In genomic region chr17:80261895-80262279, GRCh38 we compare ENCODE assay signal across 8 cellular contexts. TPM values are rescaled to one million over a fixed set of nuclear protein-coding genes. Genes with fewer than 3 reads are reported as not detected.
A peak's percentile ranks its signal among the peaks of the same experiment; 100 is the strongest.
DNase-seq lines count a peak whose midpoint lies in the region; ATAC-seq, FAIRE-seq and TF ChIP-seq lines count a peak whose summit lies in the region.

No MANE protein-coding gene starts in this region.

- H3K36me3 ChIP-seq in bronchial epithelial cell (ENCODE audit: control insufficient read depth, insufficient read depth, low read length) = peaks cover 8% of the 10 kb centered on the region
- H3K36me3 ChIP-seq in vagina = no peaks in the 10 kb centered on the region

- peak overlapping the region; percentile 95 for H3K27ac Mint-ChIP-seq in stimulated activated naive CD8-positive, alpha-beta T cell treated with anti-CD3 and anti-CD28 coated beads, Interleukin-15, Interleukin-2, amounts not matched to agents 100 ng/mL and 50 ng/mL, for 24 hours

- intact Hi-C loops in vagina (cut with DNase I) = loop anchor here (10.0 kb wide), 1 partner anchor 117 kb away; the partner anchor contains the start of gene EIF4A3

- peak overlapping the region; percentile 90 for H3K4me3 Mint-ChIP-seq in stimulated activated naive CD8-positive, alpha-beta T cell treated with anti-CD3 and anti-CD28 coated beads, Interleukin-15, Interleukin-2, amounts not matched to agents 100 ng/mL and 50 ng/mL, for 24 hours

- no peaks in the 10 kb centered on the region for H3K27me3 Mint-ChIP-seq in stimulated activated naive CD8-positive, alpha-beta T cell treated with anti-CD3 and anti-CD28 coated beads, Interleukin-15, Interleukin-2, amounts not matched to agents 100 ng/mL and 50 ng/mL, for 24 hours

- peaks cover 58% of the 10 kb centered on the region for H3K4me1 ChIP-seq in mononuclear cell (ENCODE audit: insufficient read depth, low read length)
- H3K4me1 ChIP-seq in vagina = peaks cover 57% of the 10 kb centered on the region

- H3K36me3 Mint-ChIP-seq in stimulated activated naive CD8-positive, alpha-beta T cell treated with anti-CD3 and anti-CD28 coated beads, Interleukin-15, Interleukin-2, amounts not matched to agents 100 ng/mL and 50 ng/mL, for 24 hours (ENCODE audit: low read depth) = peaks cover 18% of the 10 kb centered on the region

- H3K27me3 ChIP-seq in bronchial epithelial cell (ENCODE audit: control insufficient read depth, insufficient read depth, low read length) = no peaks in the 10 kb centered on the region
- no peaks in the 10 kb centered on the region for H3K27me3 ChIP-seq in mononuclear cell (ENCODE audit: insufficient read depth, low read length)
- no peaks in the 10 kb centered on the region for H3K27me3 ChIP-seq in vagina

- peak overlapping the region; percentile 75 for H3K4me3 ChIP-seq in bronchial epithelial cell (ENCODE audit: low read depth, low read length)
- peak overlapping the region; percentile 84 for H3K4me3 ChIP-seq in mononuclear cell (ENCODE audit: low read length)
- H3K4me3 ChIP-seq in vagina = peak overlapping the region; percentile 89 to 100

- H3K9me3 ChIP-seq in mononuclear cell (ENCODE audit: low read depth, low read length) = no peaks in the 10 kb centered on the region
- H3K9me3 ChIP-seq in vagina = no peaks in the 10 kb centered on the region

- peaks cover 68% of the 10 kb centered on the region for H3K4me1 Mint-ChIP-seq in stimulated activated naive CD8-positive, alpha-beta T cell treated with anti-CD3 and anti-CD28 coated beads, Interleukin-15, Interleukin-2, amounts not matched to agents 100 ng/mL and 50 ng/mL, for 24 hours (ENCODE audit: low read depth)

- no peak for TF ChIP-seq POLR2A in vagina (IDR thresholded peaks at IDR 0.05)

- no peaks in the 10 kb centered on the region for H3K9me3 Mint-ChIP-seq in stimulated activated naive CD8-positive, alpha-beta T cell treated with anti-CD3 and anti-CD28 coated beads, Interleukin-15, Interleukin-2, amounts not matched to agents 100 ng/mL and 50 ng/mL, for 24 hours

- DNase-seq in stimulated activated naive CD8-positive, alpha-beta T cell treated with anti-CD3 and anti-CD28 coated beads, Interleukin-15, Interleukin-2, amounts not matched to agents 100 U/mL and 50 U/mL, for 24 hours = no peak
- DNase-seq in bronchial epithelial cell (ENCODE audit: low read depth) (no peak), vagina (ENCODE audit: extremely low spot score in 2 of 2) (no peak)

- H3K27ac ChIP-seq in vagina = peak overlapping the region; percentile 99

- ATAC-seq in stimulated activated naive CD8-positive, alpha-beta T cell treated with anti-CD3 and anti-CD28 coated beads, Interleukin-15, Interleukin-2, amounts not matched to agents 100 U/mL and 50 U/mL, for 24 hours = no peak
- no peak for ATAC-seq in HG02884 (IDR thresholded peaks at IDR 0.05; ENCODE audit: unreplicated experiment)
- ATAC-seq in HG03175 (IDR thresholded peaks at IDR 0.05; ENCODE audit: unreplicated experiment) = no peak
- ATAC-seq in GM18517 (IDR thresholded peaks at IDR 0.05; ENCODE audit: unreplicated experiment) = no peak

- TF ChIP-seq CTCF in bronchial epithelial cell (IDR thresholded peaks at IDR 0.05; ENCODE audit: insufficient read depth, low read length, severe bottlenecking) = no peak
- TF ChIP-seq CTCF in vagina (IDR thresholded peaks at IDR 0.05) = no peak

- FAIRE-seq in bronchial epithelial cell (lab: Jason Lieb, UNC) = no peak

RNA-seq across cellular contexts. Expression of gene RNF213, which starts 1.2 kb away (rescaled TPM):
- 41.3 and 46.2 TPM in 2 replicates for total RNA-seq in bronchial epithelial cell
- total RNA-seq in mononuclear cell = 234 TPM
- total RNA-seq in vagina = 144 TPM

RNA-seq across cellular contexts. Expression of gene SLC26A11, which starts 41.7 kb away (rescaled TPM):
- total RNA-seq in bronchial epithelial cell (1.3 and 2.6 TPM in 2 replicates), mononuclear cell (21.9 TPM), vagina (22.8 TPM)

RNA-seq across cellular contexts. Expression of gene SGSH, which starts 41.8 kb away (rescaled TPM):
- total RNA-seq in bronchial epithelial cell (6.1 and 9.6 TPM in 2 replicates), mononuclear cell (31.3 TPM), vagina (47.6 TPM)
